ENCODE assay signal across 1 cellular context in genomic region chr5:181186902-181187499, GRCh38.
TF ChIP-seq lines count a peak whose summit lies in the region.

No MANE protein-coding gene starts in this region.

TF ChIP-seq in WTC11, 78 proteins besides CTCF, POLR2A, EP300 and RAD21 (continued from another document):
- TF ChIP-seq ZMAT4 (CRISPR knock-in tag; IDR thresholded peaks at IDR 0.05) = no peak
- no peak for TF ChIP-seq STAT6 (CRISPR knock-in tag; conservative IDR thresholded peaks at IDR 0.05; ENCODE audit: low read depth)
- no peak for TF ChIP-seq ZNF423 (CRISPR knock-in tag; IDR thresholded peaks at IDR 0.05)
- no peak for TF ChIP-seq FOXK1 (CRISPR knock-in tag; IDR thresholded peaks at IDR 0.05)
- no peak for TF ChIP-seq JAZF1 (CRISPR knock-in tag; IDR thresholded peaks at IDR 0.05)
- no peak for TF ChIP-seq TEAD4 (CRISPR knock-in tag; IDR thresholded peaks at IDR 0.05)
- no peak for TF ChIP-seq GTF2I (CRISPR knock-in tag; conservative IDR thresholded peaks at IDR 0.05)
- no peak for TF ChIP-seq PREB (CRISPR knock-in tag; IDR thresholded peaks at IDR 0.05; ENCODE audit: borderline replicate concordance)
- no peak for TF ChIP-seq ATF3 (CRISPR knock-in tag; conservative IDR thresholded peaks at IDR 0.05)
- no peak for TF ChIP-seq PRRX2 (CRISPR knock-in tag; IDR thresholded peaks at IDR 0.05)
